ENCODE assay signal across 9 cellular contexts in the genomic region with DNA sequence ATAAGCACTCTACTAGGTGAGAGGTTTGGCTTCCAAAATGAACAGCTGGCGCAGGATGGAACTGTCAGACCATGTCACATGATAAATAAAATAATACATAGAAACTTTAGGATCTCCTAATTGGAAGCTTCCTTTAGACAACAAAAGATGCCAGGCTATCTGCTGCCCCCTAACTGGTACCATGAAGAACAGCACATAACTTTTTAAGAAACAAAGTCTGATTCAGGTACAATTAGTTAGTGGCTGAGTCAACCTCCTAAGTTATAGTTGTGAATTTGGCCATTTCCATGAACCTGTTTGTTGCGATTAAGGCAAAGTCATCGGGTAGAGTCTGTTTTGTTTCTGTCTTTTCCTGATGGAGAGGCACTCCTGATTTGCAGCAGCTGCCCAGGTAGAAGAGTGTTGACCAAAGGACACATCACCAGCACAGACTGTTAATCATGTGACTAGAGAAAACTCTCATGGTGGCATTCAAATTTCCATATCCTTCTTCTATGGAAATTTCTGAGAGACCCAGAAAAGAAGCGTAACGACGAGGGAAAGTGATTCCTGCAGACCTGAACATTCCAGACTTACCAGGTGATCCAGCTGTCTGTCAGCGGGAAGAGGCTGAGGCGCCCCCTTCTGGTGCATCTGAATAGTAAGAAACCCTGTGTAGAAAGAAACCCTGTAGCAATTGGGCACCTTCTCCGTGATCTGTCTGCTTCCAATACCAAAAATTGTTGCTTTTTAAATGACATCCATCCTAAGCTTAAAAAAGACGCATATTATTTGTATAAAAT. TPM values are rescaled to one million over a fixed set of nuclear protein-coding genes. Genes with fewer than 3 reads are reported as not detected.
DNase-seq lines count a peak whose midpoint lies in the region; ATAC-seq and TF ChIP-seq lines count a peak whose summit lies in the region.
"Had no signal": no experiment of that assay in that cellular context is flagged by ENCODE, and none has a peak within 500 bp of the region (broad histone marks: within the 10 kb centered on the region; RNA-seq: fewer than 3 reads in every experiment).

No MANE protein-coding gene starts in this region.

- H3K27ac ChIP-seq in heart left ventricle (no peak overlapping the region), right atrium auricular region (no peak overlapping the region), gastroesophageal sphincter (no peak overlapping the region), upper lobe of right lung (no peak overlapping the region), aorta (ENCODE audit: low read depth in 1 of 2, low read length in 2 of 2) (no peak overlapping the region)

- DNase-seq in heart left ventricle (no peak), right atrium auricular region (ENCODE audit: low spot score) (no peak), RPMI8226 (peak; percentile 9), upper lobe of right lung (no peak), aorta (no peak)
- DNase-seq in activated CD8-positive, alpha-beta memory T cell treated with anti-CD3 and anti-CD28 coated beads, Interleukin-2, amount 50 U/mL, for 48 hours, result no peak
- DNase-seq: activated T-cell treated with anti-CD3 and anti-CD28 coated beads, Interleukin-2, amount 50 U/mL, for 48 hours had no signal

- no peak overlapping the region for H3K4me3 ChIP-seq in heart left ventricle
- no peak overlapping the region for H3K4me3 ChIP-seq in right atrium auricular region
- no peak overlapping the region for H3K4me3 ChIP-seq in gastroesophageal sphincter
- H3K4me3 ChIP-seq in upper lobe of right lung, result no peak overlapping the region
- no peak overlapping the region for H3K4me3 ChIP-seq in aorta (ENCODE audit: low read length in 2 of 2)

- ATAC-seq in heart left ventricle, result no peak
- ATAC-seq in gastroesophageal sphincter, result no peak
- peak; percentile 84 for ATAC-seq in upper lobe of right lung
- no peak for ATAC-seq in HG03571 (IDR thresholded peaks at IDR 0.05; ENCODE audit: unreplicated experiment)
- ATAC-seq in aorta (ENCODE audit: low FRiP score), result no peak

- H3K9me3 ChIP-seq in heart left ventricle (no peaks in the 10 kb centered on the region), right atrium auricular region (no peaks in the 10 kb centered on the region), gastroesophageal sphincter (no peaks in the 10 kb centered on the region), upper lobe of right lung (no peaks in the 10 kb centered on the region), aorta (ENCODE audit: control insufficient read depth, low read length) (no peaks in the 10 kb centered on the region)

- intact Hi-C loops in heart left ventricle (cut with DNase I), result loop anchor here in 6 of 10 donors (5.0 to 10.0 kb wide), 4 partner anchors 1377 to 1387 kb away; no protein-coding TSS in a partner anchor
- intact Hi-C loops in upper lobe of right lung (cut with DNase I), result no loop called here
- intact Hi-C loops in aorta (cut with DNase I), result no loop called here

- peak in 10 of 12 donors; percentile 5 to 50 (median 32) for TF ChIP-seq CTCF in heart left ventricle (IDR thresholded peaks at IDR 0.05)
- peak in 1 of 2 donors; percentile 39 for TF ChIP-seq CTCF in right atrium auricular region (IDR thresholded peaks at IDR 0.05)
- peak; percentile 12 to 18 (median 15) for TF ChIP-seq CTCF in gastroesophageal sphincter (IDR thresholded peaks at IDR 0.05)
- TF ChIP-seq CTCF in upper lobe of right lung (IDR thresholded peaks at IDR 0.05), result peak; percentile 38

- TF ChIP-seq EP300 in gastroesophageal sphincter (IDR thresholded peaks at IDR 0.05), result no peak

- WGBS in heart left ventricle, 4 donors, result 42 to 47% (median 46%) methylated on average over 10 of the region's 10 CpGs
- 49 to 57% methylated on average over 9 to 10 of the region's 10 CpGs for WGBS in gastroesophageal sphincter (ENCODE audit: low coverage in 1 of 2), 2 donors
- 64 to 69% methylated on average over 10 of the region's 10 CpGs for WGBS in aorta, 2 donors

- H3K36me3 ChIP-seq in heart left ventricle (no peaks in the 10 kb centered on the region), right atrium auricular region (no peaks in the 10 kb centered on the region), gastroesophageal sphincter (no peaks in the 10 kb centered on the region), upper lobe of right lung (no peaks in the 10 kb centered on the region), aorta (ENCODE audit: control insufficient read depth in 1 of 2, insufficient read depth in 2 of 2, low read length in 1 of 2) (no peaks in the 10 kb centered on the region)

- H3K27me3 ChIP-seq in heart left ventricle (no peaks in the 10 kb centered on the region), right atrium auricular region (no peaks in the 10 kb centered on the region), gastroesophageal sphincter (no peaks in the 10 kb centered on the region), upper lobe of right lung (peaks cover 1% of the 10 kb centered on the region), aorta (ENCODE audit: control insufficient read depth in 1 of 2, insufficient read depth in 2 of 2, low read length in 1 of 2) (no peaks in the 10 kb centered on the region)

- TF ChIP-seq POLR2A in heart left ventricle (IDR thresholded peaks at IDR 0.05) (no peak), gastroesophageal sphincter (IDR thresholded peaks at IDR 0.05) (no peak)

- H3K4me1 ChIP-seq in heart left ventricle (peaks cover 0 to 2% (median 0%) of the 10 kb centered on the region in 12 donors), right atrium auricular region (no peaks in the 10 kb centered on the region), gastroesophageal sphincter (peaks cover 0 to 11% (median 0%) of the 10 kb centered on the region in 3 donors), upper lobe of right lung (peaks cover 3% of the 10 kb centered on the region), aorta (ENCODE audit: control insufficient read depth in 1 of 2, insufficient read depth in 2 of 2, low read length in 2 of 2) (no peaks in the 10 kb centered on the region)

RNA-seq across cellular contexts. Expression of a gene that starts 8.6 kb away (rescaled TPM):
- 1 to 10 TPM in 5 of 9 donors, under 1 TPM in 4; 0.19 to 7.5 (median 1.6) TPM for total RNA-seq in heart left ventricle
- 1 to 10 TPM in 1 of 2 donors, under 1 TPM in 1; 0.39 to 2.8 TPM for polyA plus RNA-seq in heart left ventricle
- 10 to 100 TPM in 1 of 2 donors, 1 to 10 TPM in 1; 4.0 to 22.2 TPM for total RNA-seq in right atrium auricular region
- 10 to 100 TPM; 16.7 to 49.2 (median 44.5) TPM for total RNA-seq in gastroesophageal sphincter
- 70.2 TPM for total RNA-seq in upper lobe of right lung
- total RNA-seq in aorta, result 10 to 100 TPM; 30.8 to 73.3 TPM
- 10 to 100 TPM; 22.9 to 23.7 TPM for polyA plus RNA-seq in aorta

Comparison
In these comparisons a context has a peak if more than half of its experiments do, and no peak if none do; other contexts are left out.
1. intact Hi-C loops: an anchor here in heart left ventricle (5.0 to 10.0 kb wide); none called in upper lobe of right lung and aorta.